Comparison of ENCODE assay signal across 1 cellular context in genomic region chr2:121429927-121430511, GRCh38.
TF ChIP-seq lines count a peak whose summit lies in the region.

No MANE protein-coding gene starts in this region.

TF ChIP-seq in IMR-90, 13 proteins besides CTCF, POLR2A, EP300 and RAD21:
- TF ChIP-seq RFX5 (IDR thresholded peaks at IDR 0.05; ENCODE audit: low read depth, low read length) (no peak), RCOR1 (IDR thresholded peaks at IDR 0.05; ENCODE audit: insufficient replicate concordance, low read length) (no peak), MAFK (IDR thresholded peaks at IDR 0.05; ENCODE audit: low read depth, low read length) (no peak), MXI1 (IDR thresholded peaks at IDR 0.05; ENCODE audit: borderline replicate concordance, low read depth, low read length) (no peak), FOS (IDR thresholded peaks at IDR 0.05; ENCODE audit: low read depth, low read length) (no peak), CEBPB (IDR thresholded peaks at IDR 0.05; ENCODE audit: low read depth, low read length) (no peak), ELK1 (IDR thresholded peaks at IDR 0.05; ENCODE audit: borderline replicate concordance, low read depth, low read length) (no peak), SMC3 (IDR thresholded peaks at IDR 0.05; ENCODE audit: low read depth, low read length) (no peak), USF2 (IDR thresholded peaks at IDR 0.05; ENCODE audit: low read depth, low read length) (no peak), NFE2L2 (IDR thresholded peaks at IDR 0.05; ENCODE audit: low read depth, low read length) (no peak), MAZ (IDR thresholded peaks at IDR 0.05; ENCODE audit: borderline replicate concordance, low read depth, low read length) (no peak), BHLHE40 (IDR thresholded peaks at IDR 0.05; ENCODE audit: low read depth, low read length) (no peak)
